In genomic region chr12:3897400-3897910, GRCh38 we compare ENCODE assay signal across 11 cellular contexts. TPM values are rescaled to one million over a fixed set of nuclear protein-coding genes. Genes with fewer than 3 reads are reported as not detected.
DNase-seq lines count a peak whose midpoint lies in the region; ATAC-seq lines count a peak whose summit lies in the region.
"Had no signal": no experiment of that assay in that cellular context is flagged by ENCODE, and none has a peak within 500 bp of the region (broad histone marks: within the 10 kb centered on the region; RNA-seq: fewer than 3 reads in every experiment).

No MANE protein-coding gene starts in this region.

- DNase-seq in stimulated activated naive CD4-positive, alpha-beta T cell (lab: John Stamatoyannopoulos, UW) = peak in 5 of 6 experiments; percentile 6 to 74 (median 69)
- no peak for DNase-seq in stimulated activated naive CD4-positive, alpha-beta T cell treated with Interleukin-2 at 50 U/mL for 16 hours (lab: John Stamatoyannopoulos, UW)
- DNase-seq in activated T-helper 1 cell treated with anti-CD3 and anti-CD28 coated beads, Interleukin-12 subunit alpha, Interleukin-12 subunit beta, Interleukin-2, Interleukin-4 antibody, amounts not matched to agents 30 ng/mL and 10 ng/mL and 1 ng/mL, durations not matched to agents 14 hours and 24 hours and 36 hours (ENCODE audit: low spot score) = no peak
- no peak for DNase-seq in aorta
- DNase-seq in DMS79 treated with DMSO at 0.1 percent for 48 hours (lab: John Stamatoyannopoulos, UW) = no peak
- no peak for DNase-seq in NCI-H187 treated with DMSO at 0.1 percent for 48 hours (lab: John Stamatoyannopoulos, UW)

- peaks cover 3% of the 10 kb centered on the region for H3K9me3 Mint-ChIP-seq in activated T-helper 1 cell treated with anti-CD3 and anti-CD28 coated beads, Interleukin-12 subunit alpha, Interleukin-12 subunit beta, Interleukin-2, Interleukin-4 antibody, amounts not matched to agents 30 ng/mL and 10 ng/mL and 1 ng/mL, durations not matched to agents 14 hours and 24 hours and 36 hours

- H3K27ac ChIP-seq in mucosa of rectum (ENCODE audit: low read depth in 2 of 2, low read length in 2 of 2) (peak overlapping the region; percentile 58 to 72), aorta (ENCODE audit: low read depth in 1 of 2, low read length in 2 of 2) (no peak overlapping the region)
- H3K27ac ChIP-seq: C4-2B, cardiac muscle cell had no signal

- H3K36me3 ChIP-seq in mucosa of rectum (ENCODE audit: control insufficient read depth in 2 of 2, insufficient read depth in 2 of 2, low read length in 2 of 2) (no peaks in the 10 kb centered on the region), aorta (ENCODE audit: control insufficient read depth in 1 of 2, insufficient read depth in 2 of 2, low read length in 1 of 2) (no peaks in the 10 kb centered on the region)
- H3K36me3 ChIP-seq: cardiac muscle cell had no signal

- H3K4me3 ChIP-seq in mucosa of rectum (ENCODE audit: low read length in 2 of 2) = no peak overlapping the region
- no peak overlapping the region for H3K4me3 ChIP-seq in aorta (ENCODE audit: low read length in 2 of 2)
- H3K4me3 ChIP-seq: cardiac muscle cell had no signal

- H3K27me3 Mint-ChIP-seq in activated T-helper 1 cell treated with anti-CD3 and anti-CD28 coated beads, Interleukin-12 subunit alpha, Interleukin-12 subunit beta, Interleukin-2, Interleukin-4 antibody, amounts not matched to agents 30 ng/mL and 10 ng/mL and 1 ng/mL, durations not matched to agents 14 hours and 24 hours and 36 hours (ENCODE audit: insufficient read depth) = no peaks in the 10 kb centered on the region

- H3K9ac ChIP-seq in mucosa of rectum (ENCODE audit: low read depth in 1 of 2, low read length in 2 of 2) = peak overlapping the region in 1 of 2 donors; percentile 10

- H3K36me3 Mint-ChIP-seq in activated T-helper 1 cell treated with anti-CD3 and anti-CD28 coated beads, Interleukin-12 subunit alpha, Interleukin-12 subunit beta, Interleukin-2, Interleukin-4 antibody, amounts not matched to agents 30 ng/mL and 10 ng/mL and 1 ng/mL, durations not matched to agents 14 hours and 24 hours and 36 hours (ENCODE audit: low read depth) = no peaks in the 10 kb centered on the region

- H3K9me3 ChIP-seq in mucosa of rectum (ENCODE audit: control insufficient read depth in 2 of 2, low read length in 2 of 2) (no peaks in the 10 kb centered on the region), aorta (ENCODE audit: control insufficient read depth, low read length) (no peaks in the 10 kb centered on the region)

- WGBS in aorta, 2 donors = 69 to 79% methylated on average over 5 of the region's 5 CpGs

- H3K4me1 ChIP-seq in mucosa of rectum (ENCODE audit: control insufficient read depth in 2 of 2, insufficient read depth in 2 of 2, low read length in 2 of 2) (no peaks in the 10 kb centered on the region), aorta (ENCODE audit: control insufficient read depth in 1 of 2, insufficient read depth in 2 of 2, low read length in 2 of 2) (no peaks in the 10 kb centered on the region)

- H3K4me1 Mint-ChIP-seq in activated T-helper 1 cell treated with anti-CD3 and anti-CD28 coated beads, Interleukin-12 subunit alpha, Interleukin-12 subunit beta, Interleukin-2, Interleukin-4 antibody, amounts not matched to agents 30 ng/mL and 10 ng/mL and 1 ng/mL, durations not matched to agents 14 hours and 24 hours and 36 hours (ENCODE audit: low read depth) = peaks cover 30% of the 10 kb centered on the region

- peak overlapping the region; percentile 72 for H3K4me3 Mint-ChIP-seq in activated T-helper 1 cell treated with anti-CD3 and anti-CD28 coated beads, Interleukin-12 subunit alpha, Interleukin-12 subunit beta, Interleukin-2, Interleukin-4 antibody, amounts not matched to agents 30 ng/mL and 10 ng/mL and 1 ng/mL, durations not matched to agents 14 hours and 24 hours and 36 hours

- intact Hi-C loops in activated T-helper 1 cell treated with anti-CD3 and anti-CD28 coated beads, Interleukin-12 subunit alpha, Interleukin-12 subunit beta, Interleukin-2, Interleukin-4 antibody, amounts not matched to agents 30 ng/mL and 10 ng/mL and 1 ng/mL, durations not matched to agents 14 hours and 24 hours and 36 hours (cut with micrococcal nuclease) = loop anchor here (5.0 kb wide), 1 partner anchor 40 kb away; no protein-coding TSS in a partner anchor
- intact Hi-C loops in aorta (cut with DNase I) = no loop called here

- ATAC-seq in aorta (ENCODE audit: low FRiP score) (peak; percentile 15), HG03159 (IDR thresholded peaks at IDR 0.05; ENCODE audit: unreplicated experiment) (no peak)
- ATAC-seq: SK-N-SH treated with all-trans-retinoic acid at 6 μM for 48 hours had no signal

- no peaks in the 10 kb centered on the region for H3K27me3 ChIP-seq in mucosa of rectum (ENCODE audit: control insufficient read depth in 2 of 2, insufficient read depth in 2 of 2, low read length in 2 of 2)
- H3K27me3 ChIP-seq in aorta (ENCODE audit: control insufficient read depth in 1 of 2, insufficient read depth in 2 of 2, low read length in 1 of 2) = no peaks in the 10 kb centered on the region
- H3K27me3 ChIP-seq: cardiac muscle cell had no signal

- peak overlapping the region; percentile 75 for H3K27ac Mint-ChIP-seq in activated T-helper 1 cell treated with anti-CD3 and anti-CD28 coated beads, Interleukin-12 subunit alpha, Interleukin-12 subunit beta, Interleukin-2, Interleukin-4 antibody, amounts not matched to agents 30 ng/mL and 10 ng/mL and 1 ng/mL, durations not matched to agents 14 hours and 24 hours and 36 hours

RNA-seq across cellular contexts. Expression of gene PARP11, which starts 24.3 kb away (rescaled TPM):
- total RNA-seq in activated T-helper 1 cell treated with anti-CD3 and anti-CD28 coated beads, Interleukin-12 subunit alpha, Interleukin-12 subunit beta, Interleukin-2, Interleukin-4 antibody, amounts not matched to agents 30 ng/mL and 10 ng/mL and 1 ng/mL, durations not matched to agents 14 hours and 24 hours and 36 hours = 13.2 and 13.9 TPM in 2 replicates
- 10 to 100 TPM; 11.9 to 18.2 TPM for total RNA-seq in aorta
- polyA plus RNA-seq in aorta = 1 to 10 TPM; 2.1 to 3.0 TPM

Comparison
In these comparisons a context has a peak if more than half of its experiments do, and no peak if none do; other contexts are left out.
1. DNase-seq: peak in stimulated activated naive CD4-positive, alpha-beta T cell (5 of 6); none in stimulated activated naive CD4-positive, alpha-beta T cell treated with Interleukin-2 at 50 U/mL for 16 hours (single experiment), activated T-helper 1 cell treated with anti-CD3 and anti-CD28 coated beads, Interleukin-12 subunit alpha, Interleukin-12 subunit beta, Interleukin-2, Interleukin-4 antibody, amounts not matched to agents 30 ng/mL and 10 ng/mL and 1 ng/mL, durations not matched to agents 14 hours and 24 hours and 36 hours (single experiment), aorta (0 of 2), DMS79 treated with DMSO at 0.1 percent for 48 hours (single experiment) and NCI-H187 treated with DMSO at 0.1 percent for 48 hours (single experiment).
2. H3K27ac ChIP-seq: peak in mucosa of rectum (2 of 2); none in aorta (0 of 2).